Comparison of ENCODE assay signal across 8 cellular contexts in the genomic region with DNA sequence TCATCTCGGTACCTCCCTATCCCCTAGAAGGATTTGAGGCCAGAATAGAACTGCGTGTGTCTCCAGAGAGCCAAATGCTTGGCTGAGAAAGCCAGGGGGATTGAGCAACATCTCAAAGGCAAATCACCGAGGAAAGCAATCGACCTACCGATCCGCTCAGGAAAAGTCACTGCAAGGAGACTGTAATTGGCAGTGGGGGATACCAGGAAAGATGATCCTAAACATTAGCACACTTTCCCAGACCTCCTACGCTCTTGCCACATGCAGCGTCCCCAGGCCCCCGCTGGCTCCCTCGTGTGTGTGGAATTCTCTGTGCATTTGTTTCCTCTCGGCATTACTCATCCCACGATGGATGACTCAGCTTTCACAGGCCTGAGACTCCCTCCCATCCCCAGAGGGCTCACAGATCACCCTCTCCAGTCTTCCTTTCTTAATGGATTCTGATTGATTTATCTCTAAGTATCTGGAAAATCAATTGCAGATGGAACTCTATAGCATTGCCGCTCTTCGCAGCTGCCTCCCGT.
DNase-seq lines count a peak whose midpoint lies in the region; ATAC-seq and TF ChIP-seq lines count a peak whose summit lies in the region.

No MANE protein-coding gene starts in this region.

- H3K4me3 ChIP-seq in GM23248 (peak overlapping the region; percentile 39), heart left ventricle (peak overlapping the region in 1 of 12 donors; percentile 10)

- no peaks in the 10 kb centered on the region for H3K9me2 ChIP-seq in GM23248 (ENCODE audit: insufficient read depth)

- H3K9me3 ChIP-seq in GM23248 (ENCODE audit: low read depth) (no peaks in the 10 kb centered on the region), heart left ventricle (no peaks in the 10 kb centered on the region)

- DNase-seq in GM23248 (peak; percentile 97), T1000 (lab: John Stamatoyannopoulos, UW) (peak; percentile 75), heart left ventricle (peak in 4 of 5 donors; percentile 33 to 75 (median 54)), sciatic nerve (ENCODE audit: low spot score) (peak; percentile 74), NCI-H748 treated with DMSO at 0.1 percent for 48 hours (lab: John Stamatoyannopoulos, UW) (no peak)
- no peak for DNase-seq in activated naive CD4-positive, alpha-beta T cell treated with anti-CD3 and anti-CD28 coated beads, Interleukin-2, amount 50 U/mL, for 16 hours
- no peak for DNase-seq in activated CD4-positive, alpha-beta T cell treated with anti-CD3 and anti-CD28 coated beads for 1 hour

- H3K27me3 ChIP-seq in GM23248 (replicated peaks; ENCODE audit: insufficient read depth) (no peaks in the 10 kb centered on the region), heart left ventricle (no peaks in the 10 kb centered on the region)

- no peaks in the 10 kb centered on the region for H4K20me1 ChIP-seq in GM23248 (ENCODE audit: insufficient read depth)

- peaks cover 47% of the 10 kb centered on the region for H3K4me1 ChIP-seq in GM23248 (ENCODE audit: insufficient read depth)
- peaks cover 0 to 29% (median 11%) of the 10 kb centered on the region in 12 donors for H3K4me1 ChIP-seq in heart left ventricle

- peak overlapping the region; percentile 74 for H3K4me2 ChIP-seq in GM23248 (ENCODE audit: unreplicated experiment)

- TF ChIP-seq CTCF in heart left ventricle (IDR thresholded peaks at IDR 0.05), result peak in 8 of 12 donors; percentile 14 to 56 (median 32)

- WGBS in GM23248 (ENCODE audit: low coverage in 1 of 2, low lambda C conversion rate in 2 of 2, missing lambda C conversion rate in 2 of 2), 2 experiments, result 1 to 2% methylated on average over 15 of the region's 15 CpGs
- WGBS in heart left ventricle, 4 donors, result 48 to 58% (median 53%) methylated on average over 15 of the region's 15 CpGs

- intact Hi-C loops in heart left ventricle (cut with DNase I), result no loop called here
- intact Hi-C loops in sciatic nerve (cut with DNase I), result no loop called here

- H3F3A ChIP-seq in GM23248 (ENCODE audit: insufficient read depth), result peaks cover 38% of the 10 kb centered on the region

- peak overlapping the region; percentile 59 for H3K9ac ChIP-seq in GM23248

- H3K36me3 ChIP-seq in GM23248 (ENCODE audit: low read depth) (no peaks in the 10 kb centered on the region), heart left ventricle (no peaks in the 10 kb centered on the region)

- no peak for TF ChIP-seq POLR2A in heart left ventricle (IDR thresholded peaks at IDR 0.05)

- H3K27ac ChIP-seq in GM23248 (peak overlapping the region; percentile 73), heart left ventricle (peak overlapping the region in 4 of 12 donors; percentile 22 to 31 (median 28))

- no peaks in the 10 kb centered on the region for H3K79me2 ChIP-seq in GM23248 (ENCODE audit: insufficient read depth)

- ATAC-seq in heart left ventricle, result peak in 3 of 4 donors; percentile 78 to 89 (median 86)
- ATAC-seq in sciatic nerve, result peak; percentile 84
- ATAC-seq in GM21367 (IDR thresholded peaks at IDR 0.05; ENCODE audit: unreplicated experiment), result no peak

- H2AFZ ChIP-seq in GM23248, result peak overlapping the region; percentile 73

- in situ Hi-C loops in GM23248 (cut with MboI), result no loop called here

Comparison
In these comparisons a context has a peak if more than half of its experiments do, and no peak if none do; other contexts are left out.
1. DNase-seq: peak in GM23248 (single experiment), T1000 (single experiment), heart left ventricle (4 of 5) and sciatic nerve (single experiment); none in NCI-H748 treated with DMSO at 0.1 percent for 48 hours (single experiment), activated naive CD4-positive, alpha-beta T cell treated with anti-CD3 and anti-CD28 coated beads, Interleukin-2, amount 50 U/mL, for 16 hours (single experiment) and activated CD4-positive, alpha-beta T cell treated with anti-CD3 and anti-CD28 coated beads for 1 hour (single experiment).